12 cellular contexts compared by ENCODE assay signal in genomic region chr1:204319462-204319861, GRCh38.
DNase-seq lines count a peak whose midpoint lies in the region; ATAC-seq lines count a peak whose summit lies in the region.
"Had no signal": no experiment of that assay in that cellular context is flagged by ENCODE, and none has a peak within 500 bp of the region (broad histone marks: within the 10 kb centered on the region; RNA-seq: fewer than 3 reads in every experiment).

No MANE protein-coding gene starts in this region.

- H3K4me3 ChIP-seq in skeletal muscle cell (ENCODE audit: low read depth, low read length) = no peak overlapping the region

- peak; percentile 77 for DNase-seq in GM04504 (ENCODE audit: low read depth)
- DNase-seq in SW480 (ENCODE audit: low spot score) = peak; percentile 68
- DNase-seq in fibroblast of peridontal ligament (ENCODE audit: extremely low read depth) = peak; percentile 66
- peak; percentile 66 for DNase-seq in skeletal muscle cell (ENCODE audit: low read depth)
- no peak for DNase-seq in OCI-M2 (lab: John Stamatoyannopoulos, UW; ENCODE audit: unreplicated experiment)
- no peak for DNase-seq in NCI-H2196 treated with DMSO at 0.1 percent for 48 hours (lab: John Stamatoyannopoulos, UW; ENCODE audit: unreplicated experiment)
- no peak for DNase-seq in NCI-H524 (lab: John Stamatoyannopoulos, UW)
- DNase-seq: activated CD4-positive, alpha-beta T cell treated with anti-CD3 and anti-CD28 coated beads, Interleukin-2, amount 50 U/mL, for 4 hours; KBM-7; RPMI8226; stimulated activated CD8-positive, alpha-beta memory T cell treated with anti-CD3 and anti-CD28 coated beads, Interleukin-4, amount 100 ng/mL, for 48 hours had no signal

- no peak for ATAC-seq in HG02588 (IDR thresholded peaks at IDR 0.05; ENCODE audit: unreplicated experiment)

Comparison
In these comparisons a context has a peak if more than half of its experiments do, and no peak if none do; other contexts are left out.
1. DNase-seq: peak in GM04504 (single experiment), SW480 (single experiment), fibroblast of peridontal ligament (single experiment) and skeletal muscle cell (single experiment); none in OCI-M2 (single experiment), NCI-H2196 treated with DMSO at 0.1 percent for 48 hours (single experiment) and NCI-H524 (0 of 2).